In the genomic region with DNA sequence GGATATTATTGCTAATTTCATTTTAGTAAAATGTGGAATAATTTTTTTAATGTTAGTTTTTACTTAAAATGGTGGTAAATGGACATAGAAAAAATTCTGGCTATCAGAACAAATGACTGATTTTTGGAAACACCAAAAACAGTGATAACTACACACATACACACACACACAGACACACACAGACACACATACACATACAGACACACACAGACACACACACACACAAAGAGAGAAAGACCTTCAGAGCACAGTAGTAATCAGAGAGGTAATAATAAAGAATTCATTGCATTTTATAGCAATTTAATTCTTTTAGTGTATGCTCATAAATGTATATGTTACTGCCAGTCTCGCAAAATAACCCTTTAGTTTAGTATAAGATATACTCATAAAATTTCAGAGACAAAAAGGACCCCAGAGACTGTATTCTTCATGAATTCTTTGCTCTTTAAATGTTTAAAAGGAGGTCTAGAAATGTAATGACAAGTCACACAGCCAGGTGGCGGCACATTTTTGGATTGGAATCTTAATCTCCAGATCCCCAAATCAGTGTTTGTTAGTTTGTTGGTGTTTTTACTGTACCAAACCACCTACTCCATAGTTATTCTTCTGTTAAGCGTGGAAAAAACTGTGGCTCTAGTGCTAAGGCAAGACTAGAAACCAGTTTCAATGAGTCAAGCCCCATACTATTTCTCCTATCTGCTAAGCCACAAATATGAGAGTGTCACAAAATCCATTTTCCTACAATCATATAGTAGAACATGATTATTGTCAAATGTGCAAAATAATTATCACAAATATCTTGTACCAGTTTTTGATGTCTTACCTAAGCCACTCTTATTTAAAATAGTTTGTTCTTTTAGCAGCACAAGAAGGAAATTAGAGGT, we compare ENCODE assay signal across 8 cellular contexts.
DNase-seq lines count a peak whose midpoint lies in the region; ATAC-seq and TF ChIP-seq lines count a peak whose summit lies in the region.

No MANE protein-coding gene starts in this region.

- peak; percentile 5 for DNase-seq in DMS114 treated with DMSO at 0.1 percent for 48 hours (lab: John Stamatoyannopoulos, UW; ENCODE audit: unreplicated experiment)
- DNase-seq in H7: peak; percentile 15
- peak in 1 of 2 experiments; percentile 25 for DNase-seq in PC-9
- DNase-seq in fibroblast of the aortic adventitia (ENCODE audit: low read depth): peak; percentile 66
- DNase-seq in superior temporal gyrus (ENCODE audit: extremely low spot score): peak; percentile 82
- DNase-seq in dedifferentiated amniotic fluid mesenchymal stem cell (ENCODE audit: extremely low spot score): no peak
- DNase-seq in activated naive CD4-positive, alpha-beta T cell treated with anti-CD3 and anti-CD28 coated beads, Interleukin-2, amount 10 ng/mL, durations not matched to agents 7 days and 5 days: no peak

- no peaks in the 10 kb centered on the region for H3K4me1 ChIP-seq in PC-9 (replicated peaks; ENCODE audit: insufficient read depth)

- no peaks in the 10 kb centered on the region for H3K9me3 Mint-ChIP-seq in activated naive CD4-positive, alpha-beta T cell treated with anti-CD3 and anti-CD28 coated beads, Interleukin-2, amount 10 ng/mL, durations not matched to agents 7 days and 5 days

- H3K9me3 ChIP-seq in PC-9 (ENCODE audit: insufficient read depth, low read depth): peaks cover 2% of the 10 kb centered on the region; the same call in 1 of the 2 replicates

- H3K36me3 ChIP-seq in H7 (replicated peaks; ENCODE audit: control insufficient read depth, insufficient read depth, low read length): no peaks in the 10 kb centered on the region
- H3K36me3 ChIP-seq in PC-9 (ENCODE audit: low read depth): no peaks in the 10 kb centered on the region

- no peaks in the 10 kb centered on the region for H3F3A ChIP-seq in PC-9 (ENCODE audit: insufficient read depth, low read depth)

- H3K4me2 ChIP-seq in PC-9: no peak overlapping the region

- H3K27me3 ChIP-seq in H7 (ENCODE audit: control insufficient read depth, insufficient read depth, low read length) (no peaks in the 10 kb centered on the region), PC-9 (ENCODE audit: insufficient read depth, low read depth) (no peaks in the 10 kb centered on the region)

- no peaks in the 10 kb centered on the region for H3K9me2 ChIP-seq in PC-9 (ENCODE audit: insufficient read depth)

- H3K4me1 Mint-ChIP-seq in activated naive CD4-positive, alpha-beta T cell treated with anti-CD3 and anti-CD28 coated beads, Interleukin-2, amount 10 ng/mL, durations not matched to agents 7 days and 5 days: no peaks in the 10 kb centered on the region

- BruUV-seq in PC-9 (replicated peaks; lab: Mats Ljungman, UMichigan): no TSS peak

- H3K4me3 ChIP-seq in H7 (ENCODE audit: insufficient read depth, low read depth, low read length) (no peak overlapping the region), PC-9 (no peak overlapping the region), fibroblast of the aortic adventitia (ENCODE audit: low read depth, low read length) (no peak overlapping the region)

- no peaks in the 10 kb centered on the region for H3K36me3 Mint-ChIP-seq in activated naive CD4-positive, alpha-beta T cell treated with anti-CD3 and anti-CD28 coated beads, Interleukin-2, amount 10 ng/mL, durations not matched to agents 7 days and 5 days

- H2AFZ ChIP-seq in PC-9: no peak overlapping the region

- intact Hi-C loops in PC-9 (cut with micrococcal nuclease; ENCODE audit: unreplicated experiment): no loop called here

- no peaks in the 10 kb centered on the region for H3K27me3 Mint-ChIP-seq in activated naive CD4-positive, alpha-beta T cell treated with anti-CD3 and anti-CD28 coated beads, Interleukin-2, amount 10 ng/mL, durations not matched to agents 7 days and 5 days

- no peaks in the 10 kb centered on the region for H4K20me1 ChIP-seq in PC-9 (ENCODE audit: insufficient read depth)

- POLR2A ChIA-PET in PC-9 (lab: Charles Lee; ENCODE audit: unreplicated experiment): interaction anchor here (0.6 kb wide), 1 partner anchor 24 kb away, joined by 4 read pairs; no protein-coding TSS in a partner anchor

- no peaks in the 10 kb centered on the region for H3K79me2 ChIP-seq in PC-9 (ENCODE audit: low read depth)

- ATAC-seq in GM19324 (IDR thresholded peaks at IDR 0.05; ENCODE audit: low FRiP score, unreplicated experiment): no peak

- CTCF ChIA-PET in PC-9 (lab: Charles Lee): interaction anchor here (0.6 kb wide), 1 partner anchor 288 kb away, joined by 3 read pairs; no protein-coding TSS in a partner anchor
- CTCF ChIA-PET in activated naive CD4-positive, alpha-beta T cell treated with anti-CD3 and anti-CD28 coated beads, Interleukin-2, amount 10 ng/mL, durations not matched to agents 7 days and 5 days (lab: Charles Lee): interaction anchor here (0.8 kb wide), 1 partner anchor 12 kb away, joined by 3 read pairs; no protein-coding TSS in a partner anchor

- peak; percentile 64 for TF ChIP-seq CTCF in PC-9 (conservative IDR thresholded peaks at IDR 0.05)
- TF ChIP-seq CTCF in fibroblast of the aortic adventitia (IDR thresholded peaks at IDR 0.05; ENCODE audit: insufficient read depth, low read length): peak; percentile 58

- H3K27ac ChIP-seq in PC-9: no peak overlapping the region

- no peak overlapping the region for H3K27ac Mint-ChIP-seq in activated naive CD4-positive, alpha-beta T cell treated with anti-CD3 and anti-CD28 coated beads, Interleukin-2, amount 10 ng/mL, durations not matched to agents 7 days and 5 days

- no peak overlapping the region for H3K4me3 Mint-ChIP-seq in activated naive CD4-positive, alpha-beta T cell treated with anti-CD3 and anti-CD28 coated beads, Interleukin-2, amount 10 ng/mL, durations not matched to agents 7 days and 5 days

Comparison
In these comparisons a context has a peak if more than half of its experiments do, and no peak if none do; other contexts are left out.
1. DNase-seq: peak in DMS114 treated with DMSO at 0.1 percent for 48 hours (single experiment), H7 (single experiment), fibroblast of the aortic adventitia (single experiment) and superior temporal gyrus (single experiment); none in dedifferentiated amniotic fluid mesenchymal stem cell (single experiment) and activated naive CD4-positive, alpha-beta T cell treated with anti-CD3 and anti-CD28 coated beads, Interleukin-2, amount 10 ng/mL, durations not matched to agents 7 days and 5 days (single experiment).